Comparison of ENCODE assay signal across 12 cellular contexts in the genomic region with DNA sequence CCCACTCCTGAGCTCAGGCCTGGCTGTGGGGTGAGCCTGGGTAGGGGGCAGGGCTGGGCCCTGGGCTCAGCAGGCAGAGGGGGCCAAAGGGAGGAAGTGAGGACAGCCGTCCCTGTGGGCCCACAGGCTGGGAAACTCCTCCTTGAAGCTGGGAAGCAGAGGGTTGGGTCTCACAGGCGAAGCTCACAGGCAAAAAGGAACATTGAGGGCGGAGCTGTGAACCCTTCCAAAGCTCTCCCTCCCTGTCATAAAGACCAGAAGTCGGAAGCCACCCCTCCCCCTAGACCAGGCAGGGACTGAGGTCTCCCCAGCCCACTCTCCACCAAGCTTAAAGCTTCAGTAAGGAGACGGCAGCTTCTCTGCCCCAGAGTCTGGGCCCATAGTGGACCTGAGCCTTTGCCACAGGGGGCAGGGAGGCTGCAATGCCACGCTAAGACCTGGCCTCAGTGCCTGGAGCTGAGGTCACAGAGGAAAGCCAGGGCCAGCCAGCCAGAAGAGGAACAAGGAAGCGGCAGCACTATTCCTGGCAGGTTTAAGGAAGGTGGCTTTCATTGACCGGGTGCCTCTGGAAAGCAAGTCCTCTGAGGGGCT. TPM values are rescaled to one million over a fixed set of nuclear protein-coding genes. Genes with fewer than 3 reads are reported as not detected.
DNase-seq lines count a peak whose midpoint lies in the region; ATAC-seq and TF ChIP-seq lines count a peak whose summit lies in the region.
"Had no signal": no experiment of that assay in that cellular context is flagged by ENCODE, and none has a peak within 500 bp of the region (broad histone marks: within the 10 kb centered on the region; RNA-seq: fewer than 3 reads in every experiment).

No MANE protein-coding gene starts in this region.

- WGBS in mesendoderm (ENCODE audit: extremely low coverage, insufficient coverage, low lambda C conversion rate) = no CpG with 5 or more reads among the region's 8 CpGs

- H3K56ac ChIP-seq in mesendoderm (ENCODE audit: low read length) = peak overlapping the region; percentile 91

- peaks cover 11% of the 10 kb centered on the region for H3K4me1 ChIP-seq in colonic mucosa
- H3K4me1 ChIP-seq in mesendoderm (ENCODE audit: control insufficient read depth, low read depth, low read length) = peaks cover 12% of the 10 kb centered on the region

- H3K4me1 Mint-ChIP-seq in activated T-cell treated with anti-CD3 and anti-CD28 coated beads, Interleukin-2, amount 50 U/mL, for 24 hours (ENCODE audit: low read depth) = peaks cover 4% of the 10 kb centered on the region

- peak; percentile 51 for ATAC-seq in Right ventricle myocardium superior (ENCODE audit: poor library complexity)
- ATAC-seq: activated CD8-positive, alpha-beta T cell treated with anti-CD3 and anti-CD28 coated beads, Interleukin-2, amount 10 ng/mL, durations not matched to agents 7 days and 5 days had no signal

- H3K9me3 ChIP-seq in colonic mucosa = no peaks in the 10 kb centered on the region

- H3K4me3 Mint-ChIP-seq in activated T-cell treated with anti-CD3 and anti-CD28 coated beads, Interleukin-2, amount 50 U/mL, for 24 hours = no peak overlapping the region
- H3K4me3 Mint-ChIP-seq: activated CD8-positive, alpha-beta T cell treated with anti-CD3 and anti-CD28 coated beads, Interleukin-2, amount 10 ng/mL, durations not matched to agents 7 days and 5 days had no signal

- peaks cover 27% of the 10 kb centered on the region for H3K27me3 ChIP-seq in colonic mucosa
- H3K27me3 ChIP-seq in mesendoderm (ENCODE audit: insufficient read depth, low read length, poor library complexity) = peaks cover 10% of the 10 kb centered on the region

- H3K36me3 Mint-ChIP-seq in activated T-cell treated with anti-CD3 and anti-CD28 coated beads, Interleukin-2, amount 50 U/mL, for 24 hours (ENCODE audit: low read depth) = no peaks in the 10 kb centered on the region

- H3K79me2 ChIP-seq in mesendoderm (ENCODE audit: control insufficient read depth, insufficient read depth, low read length) = no peaks in the 10 kb centered on the region

- no peak overlapping the region for H2BK120ac ChIP-seq in mesendoderm (ENCODE audit: low read depth, low read length)

- DNase-seq in Right ventricle myocardium superior (peak; percentile 59), cardiac septum (ENCODE audit: low spot score) (no peak), colonic mucosa (peak; percentile 73), mesendoderm (peak; percentile 98), NCI-H1436 (lab: John Stamatoyannopoulos, UW) (no peak), DMS79 treated with DMSO at 0.1 percent for 48 hours (lab: John Stamatoyannopoulos, UW) (no peak), putamen (ENCODE audit: low spot score) (no peak)
- no peak for DNase-seq in activated T-cell treated with anti-CD3 and anti-CD28 coated beads, Interleukin-2, amount 50 U/mL, for 24 hours
- DNase-seq: activated CD8-positive, alpha-beta T cell treated with anti-CD3 and anti-CD28 coated beads, Interleukin-2, amount 10 ng/mL, durations not matched to agents 7 days and 5 days; amygdala; erythroblast; NCI-H446 treated with DMSO at 0.1 percent for 48 hours had no signal

- no peak overlapping the region for H4K8ac ChIP-seq in mesendoderm (ENCODE audit: low read depth, low read length)

- H3K18ac ChIP-seq in mesendoderm (ENCODE audit: low read length) = peak overlapping the region; percentile 61

- H3K36me3 ChIP-seq in colonic mucosa = no peaks in the 10 kb centered on the region
- H3K36me3 ChIP-seq in mesendoderm (ENCODE audit: control insufficient read depth, insufficient read depth, low read length) = no peaks in the 10 kb centered on the region

- H3K79me1 ChIP-seq in mesendoderm (ENCODE audit: low read length) = no peaks in the 10 kb centered on the region

- H2BK5ac ChIP-seq in mesendoderm (ENCODE audit: low read length) = peak overlapping the region; percentile 87

- H3K4me2 ChIP-seq in mesendoderm (ENCODE audit: low read length) = peak overlapping the region; percentile 31

- H3K4ac ChIP-seq in mesendoderm (ENCODE audit: low read depth, low read length) = no peak overlapping the region

- H3K27ac ChIP-seq in colonic mucosa (peak overlapping the region; percentile 61), mesendoderm (ENCODE audit: low read depth, low read length) (peak overlapping the region; percentile 62)

- H2AK5ac ChIP-seq in mesendoderm (ENCODE audit: low read length) = no peak overlapping the region

- no peak overlapping the region for H3K27ac Mint-ChIP-seq in activated T-cell treated with anti-CD3 and anti-CD28 coated beads, Interleukin-2, amount 50 U/mL, for 24 hours
- H3K27ac Mint-ChIP-seq: activated CD8-positive, alpha-beta T cell treated with anti-CD3 and anti-CD28 coated beads, Interleukin-2, amount 10 ng/mL, durations not matched to agents 7 days and 5 days had no signal

- H4K5ac ChIP-seq in mesendoderm (ENCODE audit: low read length) = no peak overlapping the region

- H3K9ac ChIP-seq in colonic mucosa (ENCODE audit: low read depth in 2 of 2, low read length in 2 of 2) = peak overlapping the region in 1 of 2 donors; percentile 19
- H3K9ac ChIP-seq in mesendoderm (ENCODE audit: low read length) = peak overlapping the region; percentile 68

- no peaks in the 10 kb centered on the region for H3K9me3 Mint-ChIP-seq in activated T-cell treated with anti-CD3 and anti-CD28 coated beads, Interleukin-2, amount 50 U/mL, for 24 hours

- no peak for TF ChIP-seq CTCF in colonic mucosa (IDR thresholded peaks at IDR 0.05)

- intact Hi-C loops in Right ventricle myocardium superior (cut with DNase I) = no loop called here
- intact Hi-C loops in cardiac septum (cut with DNase I) = no loop called here
- intact Hi-C loops in colonic mucosa (cut with DNase I) = no loop called here

- H3K4me3 ChIP-seq in colonic mucosa = no peak overlapping the region
- H3K4me3 ChIP-seq in mesendoderm (ENCODE audit: low read length) = no peak overlapping the region

- no peak overlapping the region for H2BK15ac ChIP-seq in mesendoderm (replicated peaks; ENCODE audit: low read depth)

- H3K27me3 Mint-ChIP-seq in activated T-cell treated with anti-CD3 and anti-CD28 coated beads, Interleukin-2, amount 50 U/mL, for 24 hours = peaks cover 68% of the 10 kb centered on the region

- H3K23ac ChIP-seq in mesendoderm (ENCODE audit: low read length) = no peak overlapping the region

RNA-seq across cellular contexts. Expression of gene KCP, which starts 1.0 kb away (rescaled TPM):
- total RNA-seq in Right ventricle myocardium superior (0.11 TPM), cardiac septum (0.35 TPM), colonic mucosa (1 to 10 TPM in 1 of 2 donors, under 1 TPM in 1; 0.64 to 1.1 TPM)
- polyA plus RNA-seq in mesendoderm (2013, experiment 1 of 2) = 0.74 TPM
- 0.84 TPM for polyA plus RNA-seq in mesendoderm (2013, experiment 2 of 2)

RNA-seq across cellular contexts. Expression of gene IRF5, which starts 26.2 kb away (rescaled TPM):
- total RNA-seq in Right ventricle myocardium superior = 1.9 TPM
- total RNA-seq in cardiac septum = 1.6 TPM
- 1 to 10 TPM; 5.0 to 9.7 TPM for total RNA-seq in colonic mucosa
- 0.07 TPM for polyA plus RNA-seq in mesendoderm (2013, experiment 1 of 2)
- 0.06 TPM for polyA plus RNA-seq in mesendoderm (2013, experiment 2 of 2)

RNA-seq across cellular contexts. Expression of gene ATP6V1F, which starts 48.9 kb away (rescaled TPM):
- total RNA-seq in Right ventricle myocardium superior (119 TPM), cardiac septum (80.0 TPM), colonic mucosa (100 to 1,000 TPM in 1 of 2 donors, 10 to 100 TPM in 1; 94.4 to 105 TPM)
- 141 TPM for polyA plus RNA-seq in mesendoderm (2013, experiment 1 of 2)
- 142 TPM for polyA plus RNA-seq in mesendoderm (2013, experiment 2 of 2)

Comparison
In these comparisons a context has a peak if more than half of its experiments do, and no peak if none do; other contexts are left out.
1. DNase-seq: peak in Right ventricle myocardium superior (single experiment), colonic mucosa (single experiment) and mesendoderm (single experiment); none in cardiac septum (single experiment), activated T-cell treated with anti-CD3 and anti-CD28 coated beads, Interleukin-2, amount 50 U/mL, for 24 hours (single experiment), NCI-H1436 (single experiment), DMS79 treated with DMSO at 0.1 percent for 48 hours (single experiment) and putamen (single experiment).